In genomic region chr11:65111537-65112225, GRCh38 we compare ENCODE assay signal across 8 cellular contexts. TPM values are rescaled to one million over a fixed set of nuclear protein-coding genes. Genes with fewer than 3 reads are reported as not detected.
A peak's percentile ranks its signal among the peaks of the same experiment; 100 is the strongest.
DNase-seq lines count a peak whose midpoint lies in the region; ATAC-seq lines count a peak whose summit lies in the region.

TSS of gene TM7SF2 (plus strand) at chr11:65111872. CDS start at chr11:65112016, 144 bp downstream.

- H3K27me3 ChIP-seq in ACC112 (ENCODE audit: insufficient read depth, low read length) (no peaks in the 10 kb centered on the region), layer of hippocampus (ENCODE audit: control insufficient read depth, insufficient read depth, low read length) (no peaks in the 10 kb centered on the region)

- no peaks in the 10 kb centered on the region for H3K9me3 Mint-ChIP-seq in activated CD4-positive, alpha-beta T cell treated with anti-CD3 and anti-CD28 coated beads, Interleukin-2, amount 10 ng/mL, durations not matched to agents 24 days and 14 days

- H3K27ac Mint-ChIP-seq in activated CD4-positive, alpha-beta T cell treated with anti-CD3 and anti-CD28 coated beads, Interleukin-2, amount 10 ng/mL, durations not matched to agents 24 days and 14 days: peak within 1 kb of the TSS; percentile 93

- peak within 1 kb of the TSS; percentile 63 for H3K4me3 ChIP-seq in ACC112 (ENCODE audit: low read depth, low read length)

- peaks cover 9% of the 10 kb centered on the region for H3K79me2 ChIP-seq in ACC112 (ENCODE audit: control insufficient read depth, insufficient read depth, low read length, unreplicated experiment)

- H2AFZ ChIP-seq in ACC112 (ENCODE audit: low read length, unreplicated experiment): peak within 1 kb of the TSS; percentile 30

- H3K27ac ChIP-seq in ACC112 (ENCODE audit: low read depth, low read length): no peak within 1 kb of the TSS
- peak within 1 kb of the TSS; percentile 91 for H3K27ac ChIP-seq in cingulate gyrus (ENCODE audit: low read depth, low read length)
- H3K27ac ChIP-seq in layer of hippocampus (ENCODE audit: low read depth, low read length): peak within 1 kb of the TSS; percentile 83

- H3K27me3 Mint-ChIP-seq in activated CD4-positive, alpha-beta T cell treated with anti-CD3 and anti-CD28 coated beads, Interleukin-2, amount 10 ng/mL, durations not matched to agents 24 days and 14 days: no peaks in the 10 kb centered on the region

- intact Hi-C loops in activated CD4-positive, alpha-beta T cell treated with anti-CD3 and anti-CD28 coated beads, Interleukin-2, amount 10 ng/mL, durations not matched to agents 24 days and 14 days (cut with micrococcal nuclease): loop anchor here (2.0 to 5.0 kb wide), 4 partner anchors 69 to 334 kb away; partner anchors contain the start of genes ARL2, CAPN1, SF1 and SNX15

- peaks cover 16% of the 10 kb centered on the region for H3K36me3 Mint-ChIP-seq in activated CD4-positive, alpha-beta T cell treated with anti-CD3 and anti-CD28 coated beads, Interleukin-2, amount 10 ng/mL, durations not matched to agents 24 days and 14 days (ENCODE audit: low read depth)

- peak within 1 kb of the TSS; percentile 98 for H3K4me3 Mint-ChIP-seq in activated CD4-positive, alpha-beta T cell treated with anti-CD3 and anti-CD28 coated beads, Interleukin-2, amount 10 ng/mL, durations not matched to agents 24 days and 14 days

- H3K4me1 ChIP-seq in ACC112 (ENCODE audit: control insufficient read depth, insufficient read depth, low read length, unreplicated experiment): peaks cover 12% of the 10 kb centered on the region

- peak; percentile 66 for DNase-seq in NCI-H524 treated with DMSO at 0.1 percent for 48 hours (lab: John Stamatoyannopoulos, UW)
- peak; percentile 98 for DNase-seq in activated CD4-positive, alpha-beta T cell treated with anti-CD3 and anti-CD28 coated beads, Interleukin-2, amount 10 ng/mL, durations not matched to agents 24 days and 14 days
- DNase-seq in stimulated activated CD4-positive, alpha-beta T cell treated with anti-CD3 and anti-CD28 coated beads, Interleukin-1b, Interleukin-23, amount 100 ng/mL, for 24 hours (ENCODE audit: low read depth in 4 of 4, low spot score in 1 of 4): peak; percentile 84 to 93 (median 88)

- H3K36me3 ChIP-seq in ACC112 (ENCODE audit: insufficient read depth, low read length): no peaks in the 10 kb centered on the region

- ATAC-seq in GM18907 (IDR thresholded peaks at IDR 0.05; ENCODE audit: unreplicated experiment) (peak; percentile 48), HG03342 (IDR thresholded peaks at IDR 0.05; ENCODE audit: unreplicated experiment) (peak; percentile 58)

- peaks cover 26% of the 10 kb centered on the region for H3K4me1 Mint-ChIP-seq in activated CD4-positive, alpha-beta T cell treated with anti-CD3 and anti-CD28 coated beads, Interleukin-2, amount 10 ng/mL, durations not matched to agents 24 days and 14 days

RNA-seq across cellular contexts. Expression of gene TM7SF2, which starts in this region (rescaled TPM):
- 28.2 and 28.9 TPM in 2 replicates for total RNA-seq in activated CD4-positive, alpha-beta T cell treated with anti-CD3 and anti-CD28 coated beads, Interleukin-2, amount 10 ng/mL, durations not matched to agents 24 days and 14 days
